ENCODE assay signal across 1 cellular context in the genomic region with DNA sequence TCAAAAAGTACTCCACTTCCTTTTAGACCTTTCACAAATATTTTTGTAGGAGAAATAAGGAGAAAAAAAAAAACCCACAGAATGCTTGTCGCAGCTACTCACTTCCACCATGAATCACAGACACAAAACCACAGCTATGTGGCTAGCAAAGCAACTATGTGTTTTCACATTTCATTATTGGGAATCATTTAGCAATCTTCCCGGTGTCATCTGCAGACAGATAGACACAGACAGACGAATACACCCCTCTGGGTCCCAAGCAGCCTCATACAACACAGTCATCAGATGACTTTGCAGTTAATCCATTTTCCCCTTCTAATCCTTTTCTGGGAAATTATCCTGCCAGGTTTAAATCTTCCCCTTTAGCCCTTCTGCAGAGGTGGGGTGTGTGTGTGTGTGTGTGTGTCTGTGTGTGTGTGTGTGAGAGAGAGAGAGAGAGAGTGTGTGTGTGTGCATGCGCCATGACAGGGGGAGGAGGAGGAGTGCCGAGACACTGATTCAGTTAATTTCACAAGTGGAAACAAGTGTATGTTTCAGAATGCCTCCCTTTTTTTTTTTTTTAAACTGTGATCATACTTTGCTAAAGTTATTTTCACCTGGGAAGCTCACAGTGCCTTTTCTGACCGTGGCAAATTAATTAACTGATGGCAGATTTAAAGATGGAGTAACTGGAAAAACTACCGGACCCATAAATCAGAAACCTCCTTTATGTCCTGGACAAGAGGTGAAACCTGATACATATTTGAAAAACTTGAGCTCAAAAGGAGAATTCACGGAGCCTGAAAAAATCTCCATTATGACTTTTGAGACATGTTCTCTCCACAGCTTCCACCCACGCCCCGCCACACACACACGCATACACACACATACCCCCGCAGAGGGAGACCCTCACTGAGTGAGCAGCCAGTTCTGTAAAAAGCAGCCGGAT.
TF ChIP-seq lines count a peak whose summit lies in the region.

No MANE protein-coding gene starts in this region.

TF ChIP-seq in K562, 482 proteins besides CTCF, POLR2A, EP300 and RAD21 (continued from another document):
- TF ChIP-seq, protein P1, sequence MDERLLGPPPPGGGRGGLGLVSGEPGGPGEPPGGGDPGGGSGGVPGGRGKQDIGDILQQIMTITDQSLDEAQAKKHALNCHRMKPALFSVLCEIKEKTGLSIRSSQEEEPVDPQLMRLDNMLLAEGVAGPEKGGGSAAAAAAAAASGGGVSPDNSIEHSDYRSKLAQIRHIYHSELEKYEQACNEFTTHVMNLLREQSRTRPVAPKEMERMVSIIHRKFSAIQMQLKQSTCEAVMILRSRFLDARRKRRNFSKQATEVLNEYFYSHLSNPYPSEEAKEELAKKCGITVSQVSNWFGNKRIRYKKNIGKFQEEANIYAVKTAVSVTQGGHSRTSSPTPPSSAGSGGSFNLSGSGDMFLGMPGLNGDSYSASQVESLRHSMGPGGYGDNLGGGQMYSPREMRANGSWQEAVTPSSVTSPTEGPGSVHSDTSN (CRISPR knock-in tag; IDR thresholded peaks at IDR 0.05; ENCODE audit: low read depth) = no peak
- TF ChIP-seq, protein P1 (tag; conservative IDR thresholded peaks at IDR 0.05; ENCODE audit: low read depth) = peak; percentile 38; the same call in 1 of the 2 replicates
- no peak for TF ChIP-seq ZBTB17 (CRISPR knock-in tag; IDR thresholded peaks at IDR 0.05)
- peak; percentile 42; the same call in 1 of the 2 replicates for TF ChIP-seq C11orf30 (IDR thresholded peaks at IDR 0.05; ENCODE audit: low read depth)
- TF ChIP-seq, protein P2, sequence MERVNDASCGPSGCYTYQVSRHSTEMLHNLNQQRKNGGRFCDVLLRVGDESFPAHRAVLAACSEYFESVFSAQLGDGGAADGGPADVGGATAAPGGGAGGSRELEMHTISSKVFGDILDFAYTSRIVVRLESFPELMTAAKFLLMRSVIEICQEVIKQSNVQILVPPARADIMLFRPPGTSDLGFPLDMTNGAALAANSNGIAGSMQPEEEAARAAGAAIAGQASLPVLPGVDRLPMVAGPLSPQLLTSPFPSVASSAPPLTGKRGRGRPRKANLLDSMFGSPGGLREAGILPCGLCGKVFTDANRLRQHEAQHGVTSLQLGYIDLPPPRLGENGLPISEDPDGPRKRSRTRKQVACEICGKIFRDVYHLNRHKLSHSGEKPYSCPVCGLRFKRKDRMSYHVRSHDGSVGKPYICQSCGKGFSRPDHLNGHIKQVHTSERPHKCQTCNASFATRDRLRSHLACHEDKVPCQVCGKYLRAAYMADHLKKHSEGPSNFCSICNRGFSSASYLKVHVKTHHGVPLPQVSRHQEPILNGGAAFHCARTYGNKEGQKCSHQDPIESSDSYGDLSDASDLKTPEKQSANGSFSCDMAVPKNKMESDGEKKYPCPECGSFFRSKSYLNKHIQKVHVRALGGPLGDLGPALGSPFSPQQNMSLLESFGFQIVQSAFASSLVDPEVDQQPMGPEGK (CRISPR knock-in tag; IDR thresholded peaks at IDR 0.05; ENCODE audit: borderline replicate concordance) = no peak
- TF ChIP-seq ELF1 (tag; IDR thresholded peaks at IDR 0.05) = no peak
- peak; percentile 23 for TF ChIP-seq MEIS2 (IDR thresholded peaks at IDR 0.05; ENCODE audit: partially characterized antibody)
- peak; percentile 26; the same call in 1 of the 2 replicates for TF ChIP-seq FOSL1 (tag; conservative IDR thresholded peaks at IDR 0.05)
- TF ChIP-seq TAF9B (IDR thresholded peaks at IDR 0.05; ENCODE audit: partially characterized antibody) = no peak
